In the genomic region with DNA sequence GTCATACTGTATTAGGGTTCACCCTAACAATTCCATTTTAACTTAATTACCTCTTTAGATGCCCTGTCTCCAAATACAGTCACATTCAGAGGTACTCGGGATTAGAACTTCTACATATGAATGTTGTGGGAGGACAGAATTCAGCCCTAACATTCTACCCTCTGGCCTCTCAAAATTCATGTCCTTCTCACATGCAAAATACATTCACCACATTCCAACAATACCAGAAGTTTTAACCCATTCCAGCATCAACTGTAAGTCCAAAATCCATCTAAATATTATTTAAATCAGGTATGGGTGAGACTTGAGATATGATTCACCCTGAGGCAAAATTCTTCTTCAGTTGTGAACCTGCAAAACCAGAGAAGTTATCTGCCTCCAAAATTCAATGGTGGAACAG, we compare ENCODE assay signal across 24 cellular contexts. TPM values are rescaled to one million over a fixed set of nuclear protein-coding genes. Genes with fewer than 3 reads are reported as not detected.
A peak's percentile ranks its signal among the peaks of the same experiment; 100 is the strongest.
DNase-seq lines count a peak whose midpoint lies in the region; ATAC-seq lines count a peak whose summit lies in the region.
"Had no signal": no experiment of that assay in that cellular context is flagged by ENCODE, and none has a peak within 500 bp of the region (broad histone marks: within the 10 kb centered on the region; RNA-seq: fewer than 3 reads in every experiment).

No MANE protein-coding gene starts in this region.

- H3K4me3 Mint-ChIP-seq in activated naive CD8-positive, alpha-beta T cell = no peak overlapping the region
- H3K4me3 Mint-ChIP-seq in activated naive CD8-positive, alpha-beta T cell treated with anti-CD3 and anti-CD28 coated beads, Interleukin-2, amount 50 U/mL, for 24 hours = no peak overlapping the region
- no peak overlapping the region for H3K4me3 Mint-ChIP-seq in T-helper 17 cell
- H3K4me3 Mint-ChIP-seq in stimulated activated effector memory CD8-positive, alpha-beta T cell treated with anti-CD3 and anti-CD28 coated beads, Interleukin-12 subunit alpha, Interleukin-12 subunit beta, amount 100 ng/mL, for 72 hours = no peak overlapping the region

- H3K9me3 ChIP-seq in T-helper 17 cell (ENCODE audit: control insufficient read depth, low read length, poor library complexity, severe bottlenecking) (no peaks in the 10 kb centered on the region), iPS-20b (ENCODE audit: insufficient read depth, low read depth, low read length) (no peaks in the 10 kb centered on the region)

- H3K36me3 ChIP-seq in iPS-20b (ENCODE audit: insufficient read depth, low read depth, low read length) = no peaks in the 10 kb centered on the region

- H3K27me3 ChIP-seq in iPS-20b (ENCODE audit: insufficient read depth, low read length) = no peaks in the 10 kb centered on the region
- H3K27me3 ChIP-seq: BLaER1 had no signal

- no peak overlapping the region for H3K27ac ChIP-seq in iPS-20b (ENCODE audit: low read length)
- H3K27ac ChIP-seq: 22Rv1, BLaER1 had no signal

- no peak for ATAC-seq in activated naive CD8-positive, alpha-beta T cell treated with anti-CD3 and anti-CD28 coated beads, Interleukin-2, amount 50 U/mL, for 24 hours
- ATAC-seq in T-helper 17 cell = no peak
- no peak for ATAC-seq in stimulated activated effector memory CD8-positive, alpha-beta T cell treated with anti-CD3 and anti-CD28 coated beads, Interleukin-12 subunit alpha, Interleukin-12 subunit beta, amount 100 ng/mL, for 72 hours
- ATAC-seq: Right ventricle myocardium inferior had no signal

- H3K4me1 ChIP-seq in iPS-20b (ENCODE audit: insufficient read depth, low read length) = peaks cover 20% of the 10 kb centered on the region
- H3K4me1 ChIP-seq: BLaER1 had no signal

- peaks cover 26% of the 10 kb centered on the region for H3K36me3 Mint-ChIP-seq in activated naive CD8-positive, alpha-beta T cell
- peaks cover 32% of the 10 kb centered on the region for H3K36me3 Mint-ChIP-seq in activated naive CD8-positive, alpha-beta T cell treated with anti-CD3 and anti-CD28 coated beads, Interleukin-2, amount 50 U/mL, for 24 hours (ENCODE audit: low read depth)
- peaks cover 13% of the 10 kb centered on the region for H3K36me3 Mint-ChIP-seq in T-helper 17 cell (ENCODE audit: low read depth)
- H3K36me3 Mint-ChIP-seq in stimulated activated effector memory CD8-positive, alpha-beta T cell treated with anti-CD3 and anti-CD28 coated beads, Interleukin-12 subunit alpha, Interleukin-12 subunit beta, amount 100 ng/mL, for 72 hours = peaks cover 9% of the 10 kb centered on the region

- no peaks in the 10 kb centered on the region for H3K9me3 Mint-ChIP-seq in activated naive CD8-positive, alpha-beta T cell (ENCODE audit: low read depth)
- H3K9me3 Mint-ChIP-seq in activated naive CD8-positive, alpha-beta T cell treated with anti-CD3 and anti-CD28 coated beads, Interleukin-2, amount 50 U/mL, for 24 hours = peaks cover 8% of the 10 kb centered on the region
- peaks cover 11% of the 10 kb centered on the region for H3K9me3 Mint-ChIP-seq in stimulated activated effector memory CD8-positive, alpha-beta T cell treated with anti-CD3 and anti-CD28 coated beads, Interleukin-12 subunit alpha, Interleukin-12 subunit beta, amount 100 ng/mL, for 72 hours

- peaks cover 78% of the 10 kb centered on the region for H3K4me1 Mint-ChIP-seq in activated naive CD8-positive, alpha-beta T cell (ENCODE audit: low read depth)
- H3K4me1 Mint-ChIP-seq in activated naive CD8-positive, alpha-beta T cell treated with anti-CD3 and anti-CD28 coated beads, Interleukin-2, amount 50 U/mL, for 24 hours = peaks cover 70% of the 10 kb centered on the region
- peaks cover 54% of the 10 kb centered on the region for H3K4me1 Mint-ChIP-seq in T-helper 17 cell
- peaks cover 80% of the 10 kb centered on the region for H3K4me1 Mint-ChIP-seq in stimulated activated effector memory CD8-positive, alpha-beta T cell treated with anti-CD3 and anti-CD28 coated beads, Interleukin-12 subunit alpha, Interleukin-12 subunit beta, amount 100 ng/mL, for 72 hours

- intact Hi-C loops in posterior vena cava (cut with DNase I) = no loop called here

- 0 out of 2 replicates have a peak overlapping the region, but pooled peaks have one; percentile 60 for H3K9ac ChIP-seq in iPS-20b (ENCODE audit: low read depth, low read length)
- H3K9ac ChIP-seq: BLaER1 had no signal

- no peak for DNase-seq in activated naive CD8-positive, alpha-beta T cell treated with anti-CD3 and anti-CD28 coated beads, Interleukin-2, amount 50 U/mL, for 24 hours
- DNase-seq in T-helper 17 cell (no peak), SHP77 (lab: John Stamatoyannopoulos, UW) (no peak), NCI-H2107 treated with DMSO at 0.1 percent for 48 hours (lab: John Stamatoyannopoulos, UW; ENCODE audit: unreplicated experiment) (no peak), posterior vena cava (ENCODE audit: low spot score) (no peak)
- no peak for DNase-seq in stimulated activated effector memory CD8-positive, alpha-beta T cell treated with anti-CD3 and anti-CD28 coated beads, Interleukin-12 subunit alpha, Interleukin-12 subunit beta, amount 100 ng/mL, for 72 hours (ENCODE audit: low spot score in 2 of 2)
- DNase-seq: ACHN; Calu3; CD4-positive, alpha-beta memory T cell; DMS153; H7; KG1; MV-4-11; NCI-H1694; NCI-H2081; NCI-H2171 treated with DMSO at 0.1 percent for 48 hours; NCI-H524 treated with DMSO at 0.1 percent for 48 hours had no signal

- H3K4me3 ChIP-seq in iPS-20b (ENCODE audit: low read length) = peak overlapping the region; percentile 31; the same call in 1 of the 2 replicates
- H3K4me3 ChIP-seq: BLaER1 had no signal

- H3K27ac Mint-ChIP-seq in activated naive CD8-positive, alpha-beta T cell = peak overlapping the region; percentile 35
- H3K27ac Mint-ChIP-seq in activated naive CD8-positive, alpha-beta T cell treated with anti-CD3 and anti-CD28 coated beads, Interleukin-2, amount 50 U/mL, for 24 hours = no peak overlapping the region
- peak overlapping the region; percentile 85 for H3K27ac Mint-ChIP-seq in T-helper 17 cell
- peak overlapping the region; percentile 48 for H3K27ac Mint-ChIP-seq in stimulated activated effector memory CD8-positive, alpha-beta T cell treated with anti-CD3 and anti-CD28 coated beads, Interleukin-12 subunit alpha, Interleukin-12 subunit beta, amount 100 ng/mL, for 72 hours

- H3K27me3 Mint-ChIP-seq in activated naive CD8-positive, alpha-beta T cell = no peaks in the 10 kb centered on the region
- H3K27me3 Mint-ChIP-seq in activated naive CD8-positive, alpha-beta T cell treated with anti-CD3 and anti-CD28 coated beads, Interleukin-2, amount 50 U/mL, for 24 hours = no peaks in the 10 kb centered on the region
- H3K27me3 Mint-ChIP-seq in T-helper 17 cell = no peaks in the 10 kb centered on the region
- H3K27me3 Mint-ChIP-seq: CD4-positive, alpha-beta memory T cell had no signal

RNA-seq across cellular contexts. Expression of gene LY9, which starts 14.5 kb away (rescaled TPM):
- total RNA-seq in T-helper 17 cell = 100 to 1,000 TPM in 1 of 2 donors, 10 to 100 TPM in 1; 96.6 to 124 TPM
- total RNA-seq in posterior vena cava = under 1 TPM; 0.32 to 0.52 TPM
- total RNA-seq: Calu3, Right ventricle myocardium inferior, SK-MEL-5 had no signal

RNA-seq across cellular contexts. Expression of gene CD244, which starts 52.2 kb away (rescaled TPM):
- total RNA-seq in T-helper 17 cell (1 to 10 TPM in 1 of 2 donors, under 1 TPM in 1; 0.73 to 1.4 TPM), posterior vena cava (under 1 TPM; 0.48 to 0.65 TPM)
- total RNA-seq: Calu3; CD4-positive, alpha-beta memory T cell; Daoy; H7 had no signal

Comparison
In these comparisons a context has a peak if more than half of its experiments do, and no peak if none do; other contexts are left out.
1. RNA of gene LY9, which starts 14.5 kb away (total RNA-seq): 96.6 to 124 TPM in T-helper 17 cell; 0.32 to 0.52 TPM in posterior vena cava; every median in the first group is over 10 times any median in the second.